In genomic region chr2:229856416-229856815, GRCh38 we compare ENCODE assay signal across 11 cellular contexts.
DNase-seq lines count a peak whose midpoint lies in the region; ATAC-seq, FAIRE-seq and TF ChIP-seq lines count a peak whose summit lies in the region.
"Had no signal": no experiment of that assay in that cellular context is flagged by ENCODE, and none has a peak within 500 bp of the region (broad histone marks: within the 10 kb centered on the region; RNA-seq: fewer than 3 reads in every experiment).

No MANE protein-coding gene starts in this region.

- no peak overlapping the region for H3K4me3 ChIP-seq in right cardiac atrium (ENCODE audit: low read length)
- H3K4me3 ChIP-seq: spleen, thoracic aorta had no signal

- no peak overlapping the region for H3K27ac ChIP-seq in right cardiac atrium (ENCODE audit: low read length)
- H3K27ac ChIP-seq: thoracic aorta had no signal

- FAIRE-seq in GM12892 (lab: Jason Lieb, UNC), result peak; percentile 83
- no peak for FAIRE-seq in RCC 7860 (lab: Jason Lieb, UNC)

- H3K9me3 Mint-ChIP-seq in T-cell, result no peaks in the 10 kb centered on the region

- H3K4me3 Mint-ChIP-seq in T-cell, result no peak overlapping the region

- no peaks in the 10 kb centered on the region for H3K27me3 Mint-ChIP-seq in T-cell

- no peaks in the 10 kb centered on the region for H3K9me3 ChIP-seq in right cardiac atrium (ENCODE audit: control insufficient read depth, low read length)
- H3K9me3 ChIP-seq: spleen, thoracic aorta had no signal

- ATAC-seq in GM19455 (IDR thresholded peaks at IDR 0.05; ENCODE audit: unreplicated experiment), result peak; percentile 78
- ATAC-seq in HG03064 (IDR thresholded peaks at IDR 0.05; ENCODE audit: low read depth, unreplicated experiment), result peak; percentile 90
- ATAC-seq in T-cell (replicated peaks in 1 of 4), result no peak
- no peak for ATAC-seq in right cardiac atrium
- no peak for ATAC-seq in stimulated activated naive CD8-positive, alpha-beta T cell treated with anti-CD3 and anti-CD28 coated beads, Interleukin-15, Interleukin-2, amounts not matched to agents 100 U/mL and 50 U/mL, for 24 hours

- CTCF ChIA-PET in T-cell (lab: Charles Lee), result no interaction called here

- DNase-seq in GM12892 (ENCODE audit: insufficient read length), result no peak
- no peak for DNase-seq in T-cell
- DNase-seq in HT-29 (ENCODE audit: low spot score), result no peak
- DNase-seq in right cardiac atrium, result no peak
- DNase-seq in RCC 7860 (ENCODE audit: low spot score), result no peak
- DNase-seq in stimulated activated naive CD8-positive, alpha-beta T cell treated with anti-CD3 and anti-CD28 coated beads, Interleukin-15, Interleukin-2, amounts not matched to agents 100 U/mL and 50 U/mL, for 24 hours, result no peak
- DNase-seq: left cardiac atrium, spleen had no signal

- H3K36me3 Mint-ChIP-seq in T-cell, result peaks cover 53% of the 10 kb centered on the region

- peak overlapping the region; percentile 78 to 91 for H3K27ac Mint-ChIP-seq in T-cell

- no peak for TF ChIP-seq POLR2A in GM12892 (IDR thresholded peaks at IDR 0.05; ENCODE audit: low read depth, low read length)

- intact Hi-C loops in right cardiac atrium (cut with DNase I), result no loop called here

- H3K4me1 Mint-ChIP-seq in T-cell, result peaks cover 51 to 74% (median 64%) of the 10 kb centered on the region in 3 donors

- H3K27me3 ChIP-seq in right cardiac atrium (ENCODE audit: control insufficient read depth, insufficient read depth), result no peaks in the 10 kb centered on the region
- H3K27me3 ChIP-seq: spleen had no signal

- peaks cover 4% of the 10 kb centered on the region for H3K4me1 ChIP-seq in right cardiac atrium (ENCODE audit: control insufficient read depth, insufficient read depth, low read length)

- POLR2A ChIA-PET in T-cell (lab: Charles Lee), result no interaction called here

Comparison
In these comparisons a context has a peak if more than half of its experiments do, and no peak if none do; other contexts are left out.
1. ATAC-seq: peak in GM19455 (single experiment) and HG03064 (single experiment); none in T-cell (0 of 4), right cardiac atrium (0 of 2) and stimulated activated naive CD8-positive, alpha-beta T cell treated with anti-CD3 and anti-CD28 coated beads, Interleukin-15, Interleukin-2, amounts not matched to agents 100 U/mL and 50 U/mL, for 24 hours (single experiment).